23 cellular contexts compared by ENCODE assay signal in the genomic region with DNA sequence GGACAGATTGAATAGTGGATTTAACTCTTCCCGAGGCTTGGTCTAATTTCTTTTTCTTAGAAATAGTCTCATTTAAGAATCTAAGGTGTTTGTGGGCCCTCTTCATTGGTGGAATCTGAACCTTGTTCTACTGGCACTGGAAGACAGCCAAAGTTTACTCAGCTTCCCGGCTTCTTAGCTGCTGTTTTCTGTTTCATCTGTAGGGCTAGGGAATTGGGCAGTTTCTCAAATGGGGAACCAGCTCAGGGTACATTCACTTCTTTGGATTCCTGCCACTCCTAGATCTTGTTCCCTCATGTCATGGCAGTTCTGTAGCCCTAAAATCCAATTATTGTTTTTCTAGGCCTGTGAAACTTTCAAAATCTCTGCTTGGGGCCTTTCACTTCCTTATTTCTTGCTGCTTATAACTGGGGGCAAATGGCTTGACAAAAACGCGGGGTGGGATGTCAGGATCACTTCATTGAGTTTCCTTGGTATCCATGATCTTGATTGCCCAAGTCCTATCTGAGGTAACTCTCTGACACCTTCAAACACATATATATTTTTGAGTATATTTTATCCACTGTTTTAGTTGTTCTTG.
DNase-seq lines count a peak whose midpoint lies in the region; ATAC-seq and TF ChIP-seq lines count a peak whose summit lies in the region.
"Had no signal": no experiment of that assay in that cellular context is flagged by ENCODE, and none has a peak within 500 bp of the region (broad histone marks: within the 10 kb centered on the region; RNA-seq: fewer than 3 reads in every experiment).

No MANE protein-coding gene starts in this region.

- H3K27me3 ChIP-seq in DND-41 (ENCODE audit: insufficient read depth, low read length, poor library complexity) (no peaks in the 10 kb centered on the region), mammary epithelial cell (ENCODE audit: insufficient read depth, low read length) (no peaks in the 10 kb centered on the region), heart left ventricle (no peaks in the 10 kb centered on the region)
- H3K27me3 ChIP-seq: BLaER1 treated with 17β-estradiol and CSF1 and Interleukin-3, amounts not matched to agents 10 nM and 100 nM; ovary; uterus had no signal

- H3K4me1 ChIP-seq in DND-41 (ENCODE audit: insufficient read depth, low read length), result 0 out of 2 replicates have a peak, but pooled peaks cover 3% of the 10 kb centered on the region
- H3K4me1 ChIP-seq in mammary epithelial cell (ENCODE audit: insufficient read depth, low read length), result peaks cover 12% of the 10 kb centered on the region
- no peaks in the 10 kb centered on the region for H3K4me1 ChIP-seq in heart left ventricle
- H3K4me1 ChIP-seq: BLaER1 treated with 17β-estradiol and CSF1 and Interleukin-3, amounts not matched to agents 10 nM and 100 nM; uterus had no signal

- ATAC-seq in DND-41 (ENCODE audit: insufficient read depth, low read depth) (no peak), HG03457 (IDR thresholded peaks at IDR 0.05; ENCODE audit: unreplicated experiment) (no peak), GM19455 (IDR thresholded peaks at IDR 0.05; ENCODE audit: unreplicated experiment) (no peak), heart left ventricle (no peak)
- ATAC-seq: esophagus mucosa; naive thymus-derived CD4-positive, alpha-beta T cell had no signal

- H3K79me2 ChIP-seq in DND-41 (ENCODE audit: insufficient read depth, low read length) (no peaks in the 10 kb centered on the region), mammary epithelial cell (ENCODE audit: insufficient read depth, low read length) (no peaks in the 10 kb centered on the region)

- no peak for TF ChIP-seq POLR2A in heart left ventricle (IDR thresholded peaks at IDR 0.05)

- H2AFZ ChIP-seq in DND-41 (ENCODE audit: low read depth, low read length) (0 out of 2 replicates have a peak overlapping the region, but pooled peaks have one; percentile 50), mammary epithelial cell (ENCODE audit: low read depth, low read length) (peak overlapping the region; percentile 64)

- CTCF ChIA-PET in mammary epithelial cell (lab: Charles Lee; ENCODE audit: low non-redundant PET), result no interaction called here

- intact Hi-C loops in mammary epithelial cell (cut with micrococcal nuclease) (no loop called here), heart left ventricle (cut with DNase I) (no loop called here)

- no peaks in the 10 kb centered on the region for H4K20me1 ChIP-seq in DND-41 (ENCODE audit: insufficient read depth, low read length)
- no peaks in the 10 kb centered on the region for H4K20me1 ChIP-seq in mammary epithelial cell (ENCODE audit: insufficient read depth, low read length)
- H4K20me1 ChIP-seq: BLaER1 treated with 17β-estradiol and CSF1 and Interleukin-3, amounts not matched to agents 10 nM and 100 nM had no signal

- no peak for DNase-seq in DND-41
- peak; percentile 7 for DNase-seq in MV-4-11 (lab: John Stamatoyannopoulos, UW)
- DNase-seq in mammary epithelial cell, result peak; percentile 24
- peak; percentile 25 for DNase-seq in medulla oblongata (ENCODE audit: extremely low spot score)
- no peak for DNase-seq in activated CD4-positive, CD25-positive, alpha-beta regulatory T cell (lab: John Stamatoyannopoulos, UW)
- DNase-seq in heart left ventricle, result no peak
- DNase-seq: ACHN; activated CD4-positive, alpha-beta T cell treated with anti-CD3 and anti-CD28 coated beads, Interleukin-2, amount 10 ng/mL, durations not matched to agents 24 days and 14 days; aorta; H7; KG1; mesenchymal stem cell; naive thymus-derived CD4-positive, alpha-beta T cell; NCI-H1930; NCI-H226; NCI-H774; ovary; SIG-M5; uterus had no signal

- H3K27ac ChIP-seq in DND-41 (ENCODE audit: low read length) (no peak overlapping the region), mammary epithelial cell (ENCODE audit: insufficient read depth, low read depth, low read length) (no peak overlapping the region), heart left ventricle (no peak overlapping the region)
- H3K27ac ChIP-seq: BLaER1 treated with 17β-estradiol and CSF1 and Interleukin-3, amounts not matched to agents 10 nM and 100 nM; ovary; uterus had no signal

- dilution Hi-C loops in mammary epithelial cell (cut with HindIII; ENCODE audit: low sequenced_read_pairs), result no loop called here

- in situ Hi-C loops in mammary epithelial cell (cut with MboI; ENCODE audit: low sequenced_read_pairs in 2 of 2), result no loop called here

- no peak overlapping the region for H3K4me2 ChIP-seq in DND-41 (ENCODE audit: insufficient read depth, low read length)
- no peak overlapping the region for H3K4me2 ChIP-seq in mammary epithelial cell (ENCODE audit: insufficient read depth, low read depth, low read length)
- H3K4me2 ChIP-seq: BLaER1 treated with 17β-estradiol and CSF1 and Interleukin-3, amounts not matched to agents 10 nM and 100 nM had no signal

- H3K9ac ChIP-seq in DND-41 (ENCODE audit: low read depth, low read length) (no peak overlapping the region), mammary epithelial cell (ENCODE audit: insufficient read depth, low read length) (no peak overlapping the region)
- H3K9ac ChIP-seq: BLaER1 treated with 17β-estradiol and CSF1 and Interleukin-3, amounts not matched to agents 10 nM and 100 nM had no signal

- no TSS peak for BruUV-seq in mammary epithelial cell (replicated peaks; lab: Mats Ljungman, UMichigan)

- H3K9me3 ChIP-seq in DND-41 (ENCODE audit: insufficient read depth, low read length, severe bottlenecking) (no peaks in the 10 kb centered on the region), mammary epithelial cell (replicated peaks; ENCODE audit: insufficient read depth, low read length) (no peaks in the 10 kb centered on the region), heart left ventricle (no peaks in the 10 kb centered on the region)
- H3K9me3 ChIP-seq: BLaER1 treated with 17β-estradiol and CSF1 and Interleukin-3, amounts not matched to agents 10 nM and 100 nM; ovary; uterus had no signal

- 75% methylated on average over 4 of the region's 4 CpGs for WGBS in mammary epithelial cell (ENCODE audit: low coverage, missing lambda C conversion rate)
- WGBS in heart left ventricle, 4 donors, result 78 to 85% (median 83%) methylated on average over 4 of the region's 4 CpGs

- H3K4me3 ChIP-seq in DND-41 (ENCODE audit: low read depth in 1 of 2, low read length in 2 of 2), result no peak overlapping the region
- H3K4me3 ChIP-seq in mammary epithelial cell (replicated peaks in 1 of 3; ENCODE audit: insufficient read depth in 1 of 3, low read depth in 2 of 3, low read length in 3 of 3), result no peak overlapping the region
- no peak overlapping the region for H3K4me3 ChIP-seq in heart left ventricle
- H3K4me3 ChIP-seq: BLaER1 treated with 17β-estradiol and CSF1 and Interleukin-3, amounts not matched to agents 10 nM and 100 nM; ovary; uterus had no signal

- TF ChIP-seq CTCF in DND-41 (IDR thresholded peaks at IDR 0.05; ENCODE audit: borderline replicate concordance, extremely low read depth, low read length, poor library complexity, severe bottlenecking) (no peak), mammary epithelial cell (conservative IDR thresholded peaks at IDR 0.05 in 1 of 2, IDR thresholded peaks at IDR 0.05 in 1 of 2; ENCODE audit: extremely low read depth in 1 of 2, insufficient read depth in 1 of 2, low read depth in 1 of 2, low read length in 2 of 2) (no peak), heart left ventricle (IDR thresholded peaks at IDR 0.05) (no peak)

- H3K36me3 ChIP-seq in DND-41 (ENCODE audit: insufficient read depth, low read length), result no peaks in the 10 kb centered on the region
- no peaks in the 10 kb centered on the region for H3K36me3 ChIP-seq in mammary epithelial cell (ENCODE audit: insufficient read depth, low read length)
- no peaks in the 10 kb centered on the region for H3K36me3 ChIP-seq in heart left ventricle
- H3K36me3 ChIP-seq: BLaER1 treated with 17β-estradiol and CSF1 and Interleukin-3, amounts not matched to agents 10 nM and 100 nM; ovary; uterus had no signal

Comparison
In these comparisons a context has a peak if more than half of its experiments do, and no peak if none do; other contexts are left out.
1. DNase-seq: peak in MV-4-11 (single experiment), mammary epithelial cell (single experiment) and medulla oblongata (single experiment); none in DND-41 (single experiment), activated CD4-positive, CD25-positive, alpha-beta regulatory T cell (0 of 4) and heart left ventricle (0 of 5).